ENCODE assay signal across 9 cellular contexts in genomic region chr1:235199441-235199840, GRCh38. TPM values are rescaled to one million over a fixed set of nuclear protein-coding genes. Genes with fewer than 3 reads are reported as not detected.
DNase-seq lines count a peak whose midpoint lies in the region; ATAC-seq and TF ChIP-seq lines count a peak whose summit lies in the region.
"Had no signal": no experiment of that assay in that cellular context is flagged by ENCODE, and none has a peak within 500 bp of the region (broad histone marks: within the 10 kb centered on the region; RNA-seq: fewer than 3 reads in every experiment).

No MANE protein-coding gene starts in this region.

- H3K4ac ChIP-seq in mesenchymal stem cell (ENCODE audit: low read depth in 1 of 2, low read length in 2 of 2): no peak overlapping the region

- H3K14ac ChIP-seq in mesenchymal stem cell (ENCODE audit: low read length in 2 of 2): no peak overlapping the region

- H3K4me2 ChIP-seq in mesenchymal stem cell (ENCODE audit: low read length, poor library complexity, severe bottlenecking): no peak overlapping the region

- no peak overlapping the region for H2BK12ac ChIP-seq in mesenchymal stem cell (ENCODE audit: low read length in 2 of 2)

- no peak overlapping the region for H3K4me3 ChIP-seq in mesenchymal stem cell (ENCODE audit: insufficient read depth in 1 of 2, low read depth in 1 of 2, low read length in 2 of 2)
- H3K4me3 ChIP-seq in coronary artery: no peak overlapping the region

- no peak overlapping the region for H2AFZ ChIP-seq in mesenchymal stem cell (ENCODE audit: low read depth, low read length)

- no peak overlapping the region for H2AK5ac ChIP-seq in mesenchymal stem cell (ENCODE audit: low read length, severe bottlenecking)

- ATAC-seq in esophagus mucosa: no peak

- H3K9me3 ChIP-seq in mesenchymal stem cell (ENCODE audit: control insufficient read depth, low read length): no peaks in the 10 kb centered on the region

- H2BK5ac ChIP-seq in mesenchymal stem cell (ENCODE audit: low read depth, low read length, poor library complexity, severe bottlenecking): no peak overlapping the region

- in situ Hi-C loops in KBM-7 (cut with MboI; ENCODE audit: low pct_unique_long_range_greater_than_20kb, low sequenced_read_pairs): no loop called here

- no peak overlapping the region for H2BK120ac ChIP-seq in mesenchymal stem cell (ENCODE audit: low read depth, low read length)

- H3K4me1 ChIP-seq in mesenchymal stem cell (ENCODE audit: control insufficient read depth, insufficient read depth, low read depth, low read length): no peaks in the 10 kb centered on the region

- H3K18ac ChIP-seq in mesenchymal stem cell (ENCODE audit: low read depth in 1 of 2, low read length in 2 of 2): no peak overlapping the region

- H3K23ac ChIP-seq in mesenchymal stem cell (ENCODE audit: low read length in 2 of 2): no peak overlapping the region

- peaks cover 6% of the 10 kb centered on the region for H3K79me1 ChIP-seq in mesenchymal stem cell (replicated peaks; ENCODE audit: low read length, poor library complexity, severe bottlenecking)

- H3K36me3 ChIP-seq in mesenchymal stem cell (ENCODE audit: control insufficient read depth in 1 of 2, insufficient read depth in 2 of 2, low read depth in 1 of 2, low read length in 2 of 2): peaks cover 12 to 33% of the 10 kb centered on the region in 2 experiments

- WGBS in mesenchymal stem cell: 28% methylated on average over 3 of the region's 6 CpGs

- H4K8ac ChIP-seq in mesenchymal stem cell (ENCODE audit: low read length): no peak overlapping the region

- H3K9ac ChIP-seq in mesenchymal stem cell (ENCODE audit: low read length): peak overlapping the region; percentile 79

- H4K91ac ChIP-seq in mesenchymal stem cell (ENCODE audit: low read length): no peak overlapping the region

- no peaks in the 10 kb centered on the region for H3K27me3 ChIP-seq in mesenchymal stem cell (ENCODE audit: control insufficient read depth in 1 of 2, insufficient read depth in 1 of 2, low read length in 2 of 2)

- no peak for TF ChIP-seq CTCF in coronary artery (IDR thresholded peaks at IDR 0.05)

- DNase-seq in Ammon's horn (ENCODE audit: low spot score) (peak; percentile 30), KBM-7 (peak; percentile 16), dermis blood vessel endothelial cell (peak; percentile 66), mesenchymal stem cell (peak; percentile 53), T-helper 2 cell (no peak), coronary artery (ENCODE audit: low spot score) (no peak)
- DNase-seq in activated naive CD4-positive, alpha-beta T cell treated with Interleukin-2 at 50 U/mL for 16 hours: no peak
- DNase-seq: NCI-H524 had no signal

- H3K27ac ChIP-seq in mesenchymal stem cell (ENCODE audit: low read length, poor library complexity, severe bottlenecking): no peak overlapping the region
- H3K27ac ChIP-seq in coronary artery: no peak overlapping the region

- no peak overlapping the region for H2BK15ac ChIP-seq in mesenchymal stem cell (ENCODE audit: low read depth, poor library complexity, severe bottlenecking)

RNA-seq across cellular contexts. Expression of gene RBM34, which starts 38.4 kb away (rescaled TPM):
- total RNA-seq in dermis blood vessel endothelial cell: 37.1 and 55.8 TPM in 2 replicates
- polyA plus RNA-seq in mesenchymal stem cell (2013, experiment 1 of 2): 99.8 TPM
- polyA plus RNA-seq in mesenchymal stem cell (2013, experiment 2 of 2): 93.1 TPM
- total RNA-seq in esophagus mucosa: 63.7 TPM

Comparison
In these comparisons a context has a peak if more than half of its experiments do, and no peak if none do; other contexts are left out.
1. DNase-seq: peak in Ammon's horn (single experiment), KBM-7 (single experiment), dermis blood vessel endothelial cell (single experiment) and mesenchymal stem cell (single experiment); none in activated naive CD4-positive, alpha-beta T cell treated with Interleukin-2 at 50 U/mL for 16 hours (single experiment), T-helper 2 cell (0 of 5) and coronary artery (single experiment).